34 cellular contexts compared by ENCODE assay signal in the genomic region with DNA sequence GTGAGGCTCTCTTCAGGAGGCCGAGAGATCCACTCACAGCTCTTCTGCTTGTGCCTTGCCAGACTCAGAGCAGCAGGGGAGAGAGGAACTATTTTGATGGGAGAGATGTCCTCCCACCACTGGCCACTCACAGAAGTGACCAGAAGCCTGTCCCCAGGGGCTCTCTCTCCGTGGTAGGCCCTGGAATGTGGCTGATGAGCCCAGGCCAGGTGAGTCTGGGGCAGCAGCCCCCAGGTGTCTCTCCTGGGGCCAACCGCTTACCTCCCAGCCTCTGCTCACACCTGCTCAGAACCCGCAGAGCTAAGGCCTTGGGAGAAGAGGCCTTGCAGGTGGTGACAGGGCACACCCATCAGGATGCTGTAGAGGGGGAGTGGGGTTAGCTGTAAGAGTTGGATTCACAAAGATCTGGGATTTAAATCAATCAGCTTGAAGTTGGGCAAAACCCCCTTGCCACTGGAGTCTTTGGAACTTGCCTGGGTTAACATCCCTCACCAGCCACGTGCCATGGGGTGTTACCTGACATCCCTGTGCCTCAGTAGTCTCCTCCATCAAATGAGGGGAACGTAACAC. TPM values are rescaled to one million over a fixed set of nuclear protein-coding genes. Genes with fewer than 3 reads are reported as not detected.
"Had no signal": no experiment of that assay in that cellular context is flagged by ENCODE, and none has a peak within 500 bp of the region (broad histone marks: within the 10 kb centered on the region; RNA-seq: fewer than 3 reads in every experiment).

No MANE protein-coding gene starts in this region.

- H3K36me3 ChIP-seq: adrenal gland, gastrocnemius medialis had no signal

- H3K27ac ChIP-seq: adrenal gland, body of pancreas, epithelial cell of prostate, foreskin keratinocyte, gastrocnemius medialis had no signal

- H3K27ac Mint-ChIP-seq: activated CD4-positive, alpha-beta memory T cell treated with anti-CD3 and anti-CD28 coated beads for 36 hours; activated CD4-positive, alpha-beta T cell treated with anti-CD3 and anti-CD28 coated beads for 36 hours; activated CD4-positive, alpha-beta T cell treated with anti-CD3 and anti-CD28 coated beads, Interleukin-2, amount 10 ng/mL, durations not matched to agents 24 days and 14 days; activated CD8-positive, alpha-beta memory T cell treated with anti-CD3 and anti-CD28 coated beads, Interleukin-2, amount 10 ng/mL, durations not matched to agents 7 days and 5 days; activated CD8-positive, alpha-beta T cell treated with anti-CD3 and anti-CD28 coated beads, Interleukin-2, amount 10 ng/mL, durations not matched to agents 7 days and 5 days; activated naive CD4-positive, alpha-beta T cell treated with anti-CD3 and anti-CD28 coated beads for 36 hours; activated naive CD4-positive, alpha-beta T cell treated with anti-CD3 and anti-CD28 coated beads, Interleukin-2, amount 50 U/mL, for 24 hours; activated naive CD8-positive, alpha-beta T cell treated with anti-CD3 and anti-CD28 coated beads for 36 hours; activated naive CD8-positive, alpha-beta T cell treated with anti-CD3 and anti-CD28 coated beads, Interleukin-2, amount 50 U/mL, for 24 hours; activated T-helper 1 cell treated with anti-CD3 and anti-CD28 coated beads, Interleukin-12 subunit alpha, Interleukin-12 subunit beta, Interleukin-2, Interleukin-4 antibody, amounts not matched to agents 30 ng/mL and 10 ng/mL and 1 ng/mL, durations not matched to agents 14 hours and 24 hours and 36 hours; activated T-helper 2 cell treated with anti-CD3 and anti-CD28 coated beads, Interferon-gamma antibody, Interleukin-2, Interleukin-4, amounts not matched to agents 10 μg/mL and 5 μg/mL and 100 μg/mL, durations not matched to agents 14 hours and 24 hours and 36 hours had no signal

- H3K4me3 Mint-ChIP-seq: activated CD4-positive, alpha-beta memory T cell treated with anti-CD3 and anti-CD28 coated beads for 36 hours; activated CD4-positive, alpha-beta T cell treated with anti-CD3 and anti-CD28 coated beads for 36 hours; activated CD4-positive, alpha-beta T cell treated with anti-CD3 and anti-CD28 coated beads, Interleukin-2, amount 10 ng/mL, durations not matched to agents 24 days and 14 days; activated CD8-positive, alpha-beta memory T cell treated with anti-CD3 and anti-CD28 coated beads, Interleukin-2, amount 10 ng/mL, durations not matched to agents 7 days and 5 days; activated CD8-positive, alpha-beta T cell treated with anti-CD3 and anti-CD28 coated beads, Interleukin-2, amount 10 ng/mL, durations not matched to agents 7 days and 5 days; activated naive CD4-positive, alpha-beta T cell treated with anti-CD3 and anti-CD28 coated beads for 36 hours; activated naive CD4-positive, alpha-beta T cell treated with anti-CD3 and anti-CD28 coated beads, Interleukin-2, amount 50 U/mL, for 24 hours; activated naive CD8-positive, alpha-beta T cell treated with anti-CD3 and anti-CD28 coated beads for 36 hours; activated naive CD8-positive, alpha-beta T cell treated with anti-CD3 and anti-CD28 coated beads, Interleukin-2, amount 50 U/mL, for 24 hours; activated T-helper 1 cell treated with anti-CD3 and anti-CD28 coated beads, Interleukin-12 subunit alpha, Interleukin-12 subunit beta, Interleukin-2, Interleukin-4 antibody, amounts not matched to agents 30 ng/mL and 10 ng/mL and 1 ng/mL, durations not matched to agents 14 hours and 24 hours and 36 hours had no signal

- H3K9me3 Mint-ChIP-seq: activated CD4-positive, alpha-beta memory T cell treated with anti-CD3 and anti-CD28 coated beads for 36 hours; activated CD4-positive, alpha-beta T cell treated with anti-CD3 and anti-CD28 coated beads, Interleukin-2, amount 10 ng/mL, durations not matched to agents 24 days and 14 days; activated naive CD4-positive, alpha-beta T cell treated with anti-CD3 and anti-CD28 coated beads for 36 hours; activated naive CD4-positive, alpha-beta T cell treated with anti-CD3 and anti-CD28 coated beads, Interleukin-2, amount 50 U/mL, for 24 hours; activated naive CD8-positive, alpha-beta T cell treated with anti-CD3 and anti-CD28 coated beads for 36 hours; activated naive CD8-positive, alpha-beta T cell treated with anti-CD3 and anti-CD28 coated beads, Interleukin-2, amount 50 U/mL, for 24 hours; activated T-helper 1 cell treated with anti-CD3 and anti-CD28 coated beads, Interleukin-12 subunit alpha, Interleukin-12 subunit beta, Interleukin-2, Interleukin-4 antibody, amounts not matched to agents 30 ng/mL and 10 ng/mL and 1 ng/mL, durations not matched to agents 14 hours and 24 hours and 36 hours; activated T-helper 2 cell treated with anti-CD3 and anti-CD28 coated beads, Interferon-gamma antibody, Interleukin-2, Interleukin-4, amounts not matched to agents 10 μg/mL and 5 μg/mL and 100 μg/mL, durations not matched to agents 14 hours and 24 hours and 36 hours had no signal

- H3K27me3 ChIP-seq: adrenal gland, body of pancreas, gastrocnemius medialis had no signal

- H3K4me1 Mint-ChIP-seq: activated CD4-positive, alpha-beta T cell treated with anti-CD3 and anti-CD28 coated beads for 36 hours; activated CD4-positive, alpha-beta T cell treated with anti-CD3 and anti-CD28 coated beads, Interleukin-2, amount 10 ng/mL, durations not matched to agents 24 days and 14 days; activated CD8-positive, alpha-beta memory T cell treated with anti-CD3 and anti-CD28 coated beads, Interleukin-2, amount 10 ng/mL, durations not matched to agents 7 days and 5 days; activated naive CD4-positive, alpha-beta T cell treated with anti-CD3 and anti-CD28 coated beads, Interleukin-2, amount 50 U/mL, for 24 hours; activated naive CD8-positive, alpha-beta T cell treated with anti-CD3 and anti-CD28 coated beads for 36 hours; activated naive CD8-positive, alpha-beta T cell treated with anti-CD3 and anti-CD28 coated beads, Interleukin-2, amount 50 U/mL, for 24 hours had no signal

- H3K4me3 ChIP-seq: adrenal gland, body of pancreas, gastrocnemius medialis had no signal

- H3K36me3 Mint-ChIP-seq: activated CD4-positive, alpha-beta memory T cell treated with anti-CD3 and anti-CD28 coated beads for 36 hours; activated CD8-positive, alpha-beta memory T cell treated with anti-CD3 and anti-CD28 coated beads, Interleukin-2, amount 10 ng/mL, durations not matched to agents 7 days and 5 days; activated naive CD4-positive, alpha-beta T cell treated with anti-CD3 and anti-CD28 coated beads, Interleukin-2, amount 50 U/mL, for 24 hours; activated naive CD8-positive, alpha-beta T cell treated with anti-CD3 and anti-CD28 coated beads for 36 hours had no signal

- H3K9me3 ChIP-seq: adrenal gland, body of pancreas, gastrocnemius medialis had no signal

- DNase-seq: activated CD4-positive, alpha-beta memory T cell treated with anti-CD3 and anti-CD28 coated beads for 36 hours; activated CD4-positive, alpha-beta T cell treated with anti-CD3 and anti-CD28 coated beads for 36 hours; activated CD4-positive, alpha-beta T cell treated with anti-CD3 and anti-CD28 coated beads, Interleukin-2, amount 10 ng/mL, durations not matched to agents 24 days and 14 days; activated CD4-positive, CD25-positive, alpha-beta regulatory T cell; activated CD4-positive, CD25-positive, alpha-beta regulatory T cell treated with anti-CD3 and anti-CD28 coated beads, Interleukin-2, amount 50 U/mL, for 72 hours; activated CD8-positive, alpha-beta memory T cell treated with anti-CD3 and anti-CD28 coated beads, Interleukin-2, amount 10 ng/mL, durations not matched to agents 7 days and 5 days; activated CD8-positive, alpha-beta memory T cell treated with anti-CD3 and anti-CD28 coated beads, Interleukin-2, amount 50 U/mL, for 4 hours; activated CD8-positive, alpha-beta T cell treated with anti-CD3 and anti-CD28 coated beads, Interleukin-2, amount 10 ng/mL, durations not matched to agents 7 days and 5 days; activated effector memory CD4-positive, alpha-beta T cell treated with anti-CD3 and anti-CD28 coated beads, Interleukin-2, amount 50 U/mL, for 16 hours; activated naive CD4-positive, alpha-beta T cell treated with anti-CD3 and anti-CD28 coated beads for 36 hours; activated naive CD8-positive, alpha-beta T cell treated with anti-CD3 and anti-CD28 coated beads for 36 hours; activated naive CD8-positive, alpha-beta T cell treated with anti-CD3 and anti-CD28 coated beads, Interleukin-2, amount 50 U/mL, for 24 hours; activated T-cell treated with anti-CD3 and anti-CD28 coated beads, Interleukin-2, amount 50 U/mL, for 1 hour; activated T-cell treated with anti-CD3 and anti-CD28 coated beads, Interleukin-2, amount 50 U/mL, for 48 hours; adrenal gland; amygdala; aorta; body of pancreas; caudate nucleus; effector CD8-positive, alpha-beta T cell; foreskin keratinocyte; gastrocnemius medialis; glutamatergic neuron; T-helper 2 cell had no signal

- H3K4me1 ChIP-seq: adrenal gland, body of pancreas, foreskin keratinocyte, gastrocnemius medialis had no signal

- H3K27me3 Mint-ChIP-seq: activated CD8-positive, alpha-beta memory T cell treated with anti-CD3 and anti-CD28 coated beads, Interleukin-2, amount 10 ng/mL, durations not matched to agents 7 days and 5 days had no signal

- ATAC-seq: activated CD4-positive, alpha-beta T cell treated with anti-CD3 and anti-CD28 coated beads for 36 hours; activated CD8-positive, alpha-beta memory T cell treated with anti-CD3 and anti-CD28 coated beads, Interleukin-2, amount 10 ng/mL, durations not matched to agents 7 days and 5 days; activated CD8-positive, alpha-beta T cell treated with anti-CD3 and anti-CD28 coated beads, Interleukin-2, amount 10 ng/mL, durations not matched to agents 7 days and 5 days; activated naive CD8-positive, alpha-beta T cell treated with anti-CD3 and anti-CD28 coated beads, Interleukin-2, amount 50 U/mL, for 24 hours; body of pancreas; esophagus mucosa; foreskin keratinocyte; gastrocnemius medialis had no signal

RNA-seq across cellular contexts. Expression of gene ASB18, which starts 29.1 kb away (rescaled TPM):
- total RNA-seq: activated CD4-positive, alpha-beta memory T cell treated with anti-CD3 and anti-CD28 coated beads for 36 hours; activated CD4-positive, alpha-beta T cell treated with anti-CD3 and anti-CD28 coated beads for 36 hours; activated CD4-positive, alpha-beta T cell treated with anti-CD3 and anti-CD28 coated beads, Interleukin-2, amount 10 ng/mL, durations not matched to agents 24 days and 14 days; activated CD8-positive, alpha-beta memory T cell treated with anti-CD3 and anti-CD28 coated beads for 36 hours; activated CD8-positive, alpha-beta memory T cell treated with anti-CD3 and anti-CD28 coated beads, Interleukin-2, amount 10 ng/mL, durations not matched to agents 7 days and 5 days; activated CD8-positive, alpha-beta T cell treated with anti-CD3 and anti-CD28 coated beads, Interleukin-2, amount 10 ng/mL, durations not matched to agents 7 days and 5 days; activated naive CD4-positive, alpha-beta T cell treated with anti-CD3 and anti-CD28 coated beads for 36 hours; activated naive CD8-positive, alpha-beta T cell treated with anti-CD3 and anti-CD28 coated beads for 36 hours; activated T-helper 1 cell treated with anti-CD3 and anti-CD28 coated beads, Interleukin-12 subunit alpha, Interleukin-12 subunit beta, Interleukin-2, Interleukin-4 antibody, amounts not matched to agents 30 ng/mL and 10 ng/mL and 1 ng/mL, durations not matched to agents 14 hours and 24 hours and 36 hours; activated T-helper 2 cell treated with anti-CD3 and anti-CD28 coated beads, Interferon-gamma antibody, Interleukin-2, Interleukin-4, amounts not matched to agents 10 μg/mL and 5 μg/mL and 100 μg/mL, durations not matched to agents 14 hours and 24 hours and 36 hours; adrenal gland; aorta; body of pancreas; chondrocyte; dermis microvascular lymphatic vessel endothelial cell; endothelial cell of umbilical vein; esophagus mucosa; foreskin keratinocyte; T-helper 1 cell treated with Interleukin-12 subunit alpha and Interleukin-12 subunit beta and Interleukin-4 antibody, amounts not matched to agents 30 ng/mL and 1 ng/mL, for 36 hours had no signal
- polyA plus RNA-seq: adrenal gland, aorta, endothelial cell of umbilical vein, foreskin keratinocyte had no signal
